In the genomic region with DNA sequence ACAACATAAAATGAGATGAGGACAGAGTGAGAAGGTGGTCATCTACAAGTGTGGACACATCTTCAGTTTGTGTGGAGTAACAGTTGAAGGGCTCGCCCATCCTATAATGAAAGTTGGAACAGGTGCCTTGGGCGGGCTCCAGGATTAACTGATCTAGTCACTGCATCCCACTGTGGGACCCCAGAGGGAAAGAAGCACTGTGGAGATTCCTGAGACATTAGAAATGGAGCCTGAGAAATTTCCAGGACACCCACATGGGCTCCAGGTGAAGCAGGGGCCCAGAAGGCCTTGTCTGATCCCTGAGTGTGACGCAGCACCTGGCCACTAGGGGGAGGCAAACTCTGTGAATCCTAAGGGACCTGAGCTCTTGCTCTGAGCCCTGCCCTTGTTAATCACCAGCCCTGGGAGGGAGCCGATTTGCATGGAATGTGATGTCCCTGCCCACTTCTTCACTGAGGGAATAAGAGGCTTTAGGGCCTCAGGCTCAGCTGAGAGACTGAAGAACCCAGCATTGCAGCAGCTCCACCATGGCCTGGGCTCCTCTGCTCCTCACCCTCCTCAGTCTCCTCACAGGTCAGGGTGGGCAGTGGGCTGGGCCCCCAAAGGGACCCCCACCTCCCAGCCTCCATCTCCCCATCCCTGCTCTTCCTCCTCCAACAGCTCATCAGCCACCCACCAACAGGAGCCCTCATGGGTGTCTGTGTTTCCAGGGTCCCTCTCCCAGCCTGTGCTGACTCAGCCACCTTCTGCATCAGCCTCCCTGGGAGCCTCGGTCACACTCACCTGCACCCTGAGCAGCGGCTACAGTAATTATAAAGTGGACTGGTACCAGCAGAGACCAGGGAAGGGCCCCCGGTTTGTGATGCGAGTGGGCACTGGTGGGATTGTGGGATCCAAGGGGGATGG, we compare ENCODE assay signal across 1 cellular context.
A peak's percentile ranks its signal among the peaks of the same experiment; 100 is the strongest.
TF ChIP-seq lines count a peak whose summit lies in the region.

No MANE protein-coding gene starts in this region.

TF ChIP-seq in HEK293, 187 proteins besides CTCF, POLR2A, EP300 and RAD21 (continued from another document):
- TF ChIP-seq ZEB2 (tag by site-specific recombination; IDR thresholded peaks at IDR 0.05) (peak; percentile 39; the same call in 1 of the 2 replicates), GLIS1 (tag by site-specific recombination; IDR thresholded peaks at IDR 0.05) (peak; percentile 46; the same call in 1 of the 2 replicates)
